In genomic region chr11:12110714-12111481, GRCh38 we compare ENCODE assay signal across 8 cellular contexts. TPM values are rescaled to one million over a fixed set of nuclear protein-coding genes. Genes with fewer than 3 reads are reported as not detected.
DNase-seq lines count a peak whose midpoint lies in the region; ATAC-seq and TF ChIP-seq lines count a peak whose summit lies in the region.

No MANE protein-coding gene starts in this region.

- peak; percentile 23 for ATAC-seq in GM18519 (IDR thresholded peaks at IDR 0.05; ENCODE audit: low FRiP score, unreplicated experiment)
- ATAC-seq in HG02981 (IDR thresholded peaks at IDR 0.05; ENCODE audit: unreplicated experiment), result peak; percentile 35

- H3K4me3 ChIP-seq in AG10803 (ENCODE audit: low read length) (peak overlapping the region; percentile 87), brain microvascular endothelial cell (ENCODE audit: low read depth, low read length) (peak overlapping the region; percentile 97), kidney epithelial cell (ENCODE audit: low read depth, low read length) (peak overlapping the region; percentile 75)

- peak; percentile 28 for DNase-seq in AG10803 (ENCODE audit: low read depth)
- peak; percentile 34 for DNase-seq in RPMI8226
- no peak for DNase-seq in brain microvascular endothelial cell
- DNase-seq in kidney epithelial cell (ENCODE audit: low read depth), result no peak
- peak; percentile 34 to 47 for DNase-seq in stimulated activated CD4-positive, alpha-beta T cell treated with anti-CD3 and anti-CD28 coated beads, Interleukin-2, amount 100 ng/mL, for 24 hours
- DNase-seq in Ammon's horn (ENCODE audit: low spot score), result no peak

- H3K36me3 ChIP-seq in brain microvascular endothelial cell (replicated peaks), result peaks cover 13% of the 10 kb centered on the region
- H3K36me3 ChIP-seq in kidney epithelial cell (ENCODE audit: control insufficient read depth, insufficient read depth, low read length), result no peaks in the 10 kb centered on the region

- H3K27me3 ChIP-seq in brain microvascular endothelial cell (replicated peaks) (no peaks in the 10 kb centered on the region), kidney epithelial cell (ENCODE audit: control insufficient read depth, insufficient read depth, low read length) (no peaks in the 10 kb centered on the region)

- peak overlapping the region; percentile 91 for H3K27ac ChIP-seq in brain microvascular endothelial cell

- TF ChIP-seq CTCF in AG10803 (conservative IDR thresholded peaks at IDR 0.05; ENCODE audit: low read length) (no peak), brain microvascular endothelial cell (IDR thresholded peaks at IDR 0.05; ENCODE audit: low read depth, low read length, missing control alignments) (no peak), kidney epithelial cell (IDR thresholded peaks at IDR 0.05; ENCODE audit: insufficient read depth, low read length, poor library complexity, severe bottlenecking) (no peak)

- in situ Hi-C loops in brain microvascular endothelial cell (cut with HindIII; ENCODE audit: low pct_ligation_motif_present, low sequenced_read_pairs), result no loop called here

RNA-seq across cellular contexts. Expression of gene MICAL2, which starts 0.5 kb away (rescaled TPM):
- total RNA-seq in kidney epithelial cell, result 361 and 367 TPM in 2 replicates

Comparison
In these comparisons a context has a peak if more than half of its experiments do, and no peak if none do; other contexts are left out.
1. DNase-seq: peak in AG10803 (single experiment), RPMI8226 (single experiment) and stimulated activated CD4-positive, alpha-beta T cell treated with anti-CD3 and anti-CD28 coated beads, Interleukin-2, amount 100 ng/mL, for 24 hours (2 of 2); none in brain microvascular endothelial cell (single experiment), kidney epithelial cell (single experiment) and Ammon's horn (single experiment).
2. Peak in every context shown above with its lines, with median percentiles within 50 percentile points of each other: H3K4me3 ChIP-seq.